In genomic region chr2:168499500-168499899, GRCh38 we compare ENCODE assay signal across 24 cellular contexts.
"Had no signal": no experiment of that assay in that cellular context is flagged by ENCODE, and none has a peak within 500 bp of the region (broad histone marks: within the 10 kb centered on the region; RNA-seq: fewer than 3 reads in every experiment).

No MANE protein-coding gene starts in this region.

- H3K4me3 ChIP-seq: heart left ventricle, ovary, right atrium auricular region, sigmoid colon, suprapubic skin, thyroid gland had no signal

- H3K4me3 Mint-ChIP-seq: dendritic cell treated with granulocyte-macrophage colony-stimulating factor and Interleukin-4, amounts not matched to agents 40 ng/mL and 50 ng/mL, for 4 days; natural killer cell; neural crest cell; stimulated activated effector memory CD8-positive, alpha-beta T cell treated with anti-CD3 and anti-CD28 coated beads, Interleukin-12 subunit alpha, Interleukin-12 subunit beta, amount 100 ng/mL, for 72 hours; type B pancreatic cell had no signal

- H3K27me3 Mint-ChIP-seq: dendritic cell treated with granulocyte-macrophage colony-stimulating factor and Interleukin-4, amounts not matched to agents 40 ng/mL and 50 ng/mL, for 4 days; type B pancreatic cell had no signal

- H3K36me3 ChIP-seq: heart left ventricle, ovary, right atrium auricular region, sigmoid colon, suprapubic skin, thyroid gland had no signal

- FAIRE-seq: colon, endothelial cell of umbilical vein, frontal cortex, small intestine, urothelium cell line had no signal

- ATAC-seq: heart left ventricle; left colon; natural killer cell; stimulated activated effector memory CD8-positive, alpha-beta T cell treated with anti-CD3 and anti-CD28 coated beads, Interleukin-12 subunit alpha, Interleukin-12 subunit beta, amount 100 ng/mL, for 72 hours; stimulated activated naive CD8-positive, alpha-beta T cell treated with anti-CD3 and anti-CD28 coated beads, Interleukin-15, Interleukin-2, amounts not matched to agents 100 U/mL and 50 U/mL, for 24 hours had no signal

- H3K27ac Mint-ChIP-seq: dendritic cell treated with granulocyte-macrophage colony-stimulating factor and Interleukin-4, amounts not matched to agents 40 ng/mL and 50 ng/mL, for 4 days; natural killer cell; stimulated activated effector memory CD8-positive, alpha-beta T cell treated with anti-CD3 and anti-CD28 coated beads, Interleukin-12 subunit alpha, Interleukin-12 subunit beta, amount 100 ng/mL, for 72 hours; type B pancreatic cell had no signal

- H3K27me3 ChIP-seq: heart left ventricle, ovary, right atrium auricular region, sigmoid colon, suprapubic skin, thyroid gland had no signal

- H3K36me3 Mint-ChIP-seq: natural killer cell had no signal

- H3K9me3 ChIP-seq: ovary, right atrium auricular region, sigmoid colon, suprapubic skin, thyroid gland had no signal

- H3K4me1 ChIP-seq: sigmoid colon, suprapubic skin, thyroid gland had no signal

- DNase-seq: erythroblast; heart left ventricle; hippocampal formation; left colon; natural killer cell; nucleus accumbens; ovary; sigmoid colon; small intestine; stimulated activated CD4-positive, alpha-beta T cell treated with anti-CD3 and anti-CD28 coated beads, Interleukin-12 subunit alpha, Interleukin-12 subunit beta, amount 100 ng/mL, for 4 hours; stimulated activated CD4-positive, alpha-beta T cell treated with anti-CD3 and anti-CD28 coated beads, Interleukin-4, amount 100 ng/mL, for 1 hour; stimulated activated CD8-positive, alpha-beta memory T cell treated with anti-CD3 and anti-CD28 coated beads, Interleukin-4, amount 100 ng/mL, for 48 hours; stimulated activated naive CD8-positive, alpha-beta T cell treated with anti-CD3 and anti-CD28 coated beads, Interleukin-15, Interleukin-2, amounts not matched to agents 100 U/mL and 50 U/mL, for 24 hours; thyroid gland had no signal

- H3K27ac ChIP-seq: heart left ventricle, ovary, right atrium auricular region, sigmoid colon, suprapubic skin, thyroid gland had no signal
